Comparison of ENCODE assay signal across 13 cellular contexts in genomic region chr7:30168800-30169584, GRCh38. TPM values are rescaled to one million over a fixed set of nuclear protein-coding genes. Genes with fewer than 3 reads are reported as not detected.
DNase-seq lines count a peak whose midpoint lies in the region; ATAC-seq, FAIRE-seq and TF ChIP-seq lines count a peak whose summit lies in the region.
"Had no signal": no experiment of that assay in that cellular context is flagged by ENCODE, and none has a peak within 500 bp of the region (broad histone marks: within the 10 kb centered on the region; RNA-seq: fewer than 3 reads in every experiment).

No MANE protein-coding gene starts in this region.

- H3K4me3 Mint-ChIP-seq in activated CD8-positive, alpha-beta T cell treated with anti-CD3 and anti-CD28 coated beads for 36 hours, result no peak overlapping the region
- H3K4me3 Mint-ChIP-seq: activated CD4-positive, alpha-beta T cell treated with anti-CD3 and anti-CD28 coated beads, Interleukin-2, amount 10 ng/mL, durations not matched to agents 24 days and 14 days had no signal

- H3K36me3 Mint-ChIP-seq in activated CD8-positive, alpha-beta T cell treated with anti-CD3 and anti-CD28 coated beads for 36 hours (ENCODE audit: low read depth), result no peaks in the 10 kb centered on the region

- ATAC-seq in activated CD8-positive, alpha-beta T cell treated with anti-CD3 and anti-CD28 coated beads for 36 hours, result no peak
- ATAC-seq: body of pancreas, GM12878, left colon had no signal

- POLR2A ChIA-PET in activated CD8-positive, alpha-beta T cell treated with anti-CD3 and anti-CD28 coated beads for 36 hours (lab: Charles Lee), result no interaction called here

- H3K4me1 Mint-ChIP-seq in activated CD8-positive, alpha-beta T cell treated with anti-CD3 and anti-CD28 coated beads for 36 hours (ENCODE audit: low read depth), result peaks cover 1% of the 10 kb centered on the region

- no peaks in the 10 kb centered on the region for H3K9me3 Mint-ChIP-seq in activated CD8-positive, alpha-beta T cell treated with anti-CD3 and anti-CD28 coated beads for 36 hours
- H3K9me3 Mint-ChIP-seq: activated CD4-positive, alpha-beta T cell treated with anti-CD3 and anti-CD28 coated beads, Interleukin-2, amount 10 ng/mL, durations not matched to agents 24 days and 14 days had no signal

- intact Hi-C loops in activated CD8-positive, alpha-beta T cell treated with anti-CD3 and anti-CD28 coated beads for 36 hours (cut with micrococcal nuclease), result loop anchor here (10.0 kb wide), 1 partner anchor 106 kb away; no protein-coding TSS in a partner anchor

- no peaks in the 10 kb centered on the region for H3K27me3 Mint-ChIP-seq in activated CD8-positive, alpha-beta T cell treated with anti-CD3 and anti-CD28 coated beads for 36 hours

- peak; percentile 97 for FAIRE-seq in urothelium cell line (lab: Jason Lieb, UNC)
- FAIRE-seq: GM12878 had no signal

- TF ChIP-seq CTCF in activated CD8-positive, alpha-beta T cell treated with anti-CD3 and anti-CD28 coated beads for 36 hours (IDR thresholded peaks at IDR 0.05), result no peak

- no peak overlapping the region for H3K27ac Mint-ChIP-seq in activated CD8-positive, alpha-beta T cell treated with anti-CD3 and anti-CD28 coated beads for 36 hours
- H3K27ac Mint-ChIP-seq: activated CD4-positive, alpha-beta T cell treated with anti-CD3 and anti-CD28 coated beads, Interleukin-2, amount 10 ng/mL, durations not matched to agents 24 days and 14 days had no signal

- CTCF ChIA-PET in activated CD8-positive, alpha-beta T cell treated with anti-CD3 and anti-CD28 coated beads for 36 hours (lab: Charles Lee), result interaction anchor here (0.9 kb wide), 1 partner anchor 107 kb away, joined by 5 read pairs; no protein-coding TSS in a partner anchor

- peak; percentile 12 for DNase-seq in SIG-M5 treated with dmso at 0.1 percent for 504 hours (lab: John Stamatoyannopoulos, UW; ENCODE audit: unreplicated experiment)
- DNase-seq in SIG-M5 (lab: John Stamatoyannopoulos, UW), result no peak
- DNase-seq in astrocyte of the hippocampus (ENCODE audit: low read depth, low spot score), result peak; percentile 83
- peak; percentile 74 for DNase-seq in iPS DF 19.7 (ENCODE audit: low read depth, low spot score)
- DNase-seq in urothelium cell line (ENCODE audit: low spot score), result peak; percentile 83
- no peak for DNase-seq in NCI-H510A treated with DMSO at 0.1 percent for 48 hours (lab: John Stamatoyannopoulos, UW)
- no peak for DNase-seq in NCI-H69 (lab: John Stamatoyannopoulos, UW)
- DNase-seq in activated CD8-positive, alpha-beta T cell treated with anti-CD3 and anti-CD28 coated beads for 36 hours, result no peak
- DNase-seq: activated CD4-positive, alpha-beta T cell treated with anti-CD3 and anti-CD28 coated beads, Interleukin-2, amount 10 ng/mL, durations not matched to agents 24 days and 14 days; body of pancreas; left colon; spleen had no signal

RNA-seq across cellular contexts. Expression of gene MTURN, which starts 34.2 kb away (rescaled TPM):
- 1 to 10 TPM; 3.2 to 3.3 TPM for total RNA-seq in activated CD8-positive, alpha-beta T cell treated with anti-CD3 and anti-CD28 coated beads for 36 hours

Comparison
In these comparisons a context has a peak if more than half of its experiments do, and no peak if none do; other contexts are left out.
1. DNase-seq: peak in SIG-M5 treated with dmso at 0.1 percent for 504 hours (single experiment), astrocyte of the hippocampus (single experiment), iPS DF 19.7 (single experiment) and urothelium cell line (single experiment); none in SIG-M5 (single experiment), NCI-H510A treated with DMSO at 0.1 percent for 48 hours (single experiment), NCI-H69 (single experiment) and activated CD8-positive, alpha-beta T cell treated with anti-CD3 and anti-CD28 coated beads for 36 hours (single experiment).